ENCODE assay signal across 7 cellular contexts in the genomic region with DNA sequence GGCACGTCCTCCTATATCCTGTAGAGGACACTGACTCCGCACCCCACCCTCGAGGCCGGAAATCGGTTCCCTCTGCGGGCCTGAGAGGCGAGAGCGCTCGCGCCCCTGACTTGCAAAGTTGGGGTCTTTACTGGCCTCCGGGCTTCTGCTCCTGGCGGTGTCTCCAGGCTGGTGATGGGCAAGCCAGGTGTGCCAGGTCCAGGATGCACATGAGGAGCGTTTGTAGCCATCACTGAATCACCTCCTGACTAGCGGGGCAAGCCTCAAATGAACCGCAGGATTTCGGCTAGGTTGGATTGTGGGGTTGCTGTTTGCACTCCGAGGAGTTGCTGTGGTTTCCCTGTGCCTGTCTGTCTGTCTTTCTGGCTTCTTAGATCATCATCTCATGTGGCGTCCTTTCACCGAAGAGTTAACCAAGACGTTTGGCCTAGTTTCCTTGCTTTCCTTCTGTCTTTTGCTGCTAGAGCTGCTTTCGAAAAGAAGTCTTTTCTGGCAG. TPM values are rescaled to one million over a fixed set of nuclear protein-coding genes. Genes with fewer than 3 reads are reported as not detected.
A peak's percentile ranks its signal among the peaks of the same experiment; 100 is the strongest.
DNase-seq lines count a peak whose midpoint lies in the region; FAIRE-seq and TF ChIP-seq lines count a peak whose summit lies in the region.
"Not testable (repeated sequence)": the region's sequence is repeated elsewhere in the genome, so short reads cannot be mapped to it uniquely, and the experiment has no call there.

No MANE protein-coding gene starts in this region.

- in situ Hi-C loops in brain microvascular endothelial cell (cut with HindIII; ENCODE audit: low pct_ligation_motif_present, low sequenced_read_pairs) = not testable (repeated sequence)

- H3K27me3 ChIP-seq in brain microvascular endothelial cell (replicated peaks); mononuclear cell (ENCODE audit: insufficient read depth, low read length); small intestine (ENCODE audit: control insufficient read depth in 2 of 2, insufficient read depth in 2 of 2, low read length in 2 of 2): not testable (repeated sequence)

- not testable (repeated sequence) for TF ChIP-seq CTCF in GM12864 (IDR thresholded peaks at IDR 0.05; ENCODE audit: low read depth, low read length, missing control alignments); brain microvascular endothelial cell (IDR thresholded peaks at IDR 0.05; ENCODE audit: low read depth, low read length, missing control alignments)

- WGBS in small intestine, 3 donors = 18 to 30% (median 20%) methylated on average over 20 to 21 of the region's 21 CpGs

- DNase-seq in GM12864 (ENCODE audit: low read depth) = not testable (repeated sequence)
- peak in 2 of 3 experiments; percentile 52 to 54 for DNase-seq in NCI-H1417 (lab: John Stamatoyannopoulos, UW)
- peak; percentile 6 for DNase-seq in activated CD4-positive, alpha-beta T cell treated with anti-CD3 and anti-CD28 coated beads, Interleukin-2, amount 50 U/mL, for 1 hour
- DNase-seq in brain microvascular endothelial cell = peak; percentile 11
- DNase-seq in glomerular visceral epithelial cell (ENCODE audit: extremely low spot score) = peak; percentile 26
- DNase-seq in small intestine = peak; percentile 6

- FAIRE-seq in small intestine (lab: Jason Lieb, UNC) = not testable (repeated sequence)

- H3K36me3 ChIP-seq in brain microvascular endothelial cell (replicated peaks); small intestine (ENCODE audit: control insufficient read depth in 2 of 2, insufficient read depth in 2 of 2, low read length in 2 of 2): not testable (repeated sequence)

- H3K9me3 ChIP-seq in mononuclear cell (ENCODE audit: low read depth, low read length); small intestine (ENCODE audit: control insufficient read depth, low read depth): not testable (repeated sequence)

- peaks cover 17% of the 10 kb centered on the region for H3K4me1 ChIP-seq in mononuclear cell (ENCODE audit: insufficient read depth, low read length)
- H3K4me1 ChIP-seq in small intestine (ENCODE audit: control insufficient read depth in 2 of 2, insufficient read depth in 1 of 2, low read depth in 1 of 2, low read length in 1 of 2) = not testable (repeated sequence)

- peak overlapping the region; percentile 93 for H3K4me3 ChIP-seq in GM12864 (ENCODE audit: low read depth, low read length)
- peak overlapping the region; percentile 68 for H3K4me3 ChIP-seq in brain microvascular endothelial cell (ENCODE audit: low read depth, low read length)
- H3K4me3 ChIP-seq in mononuclear cell (ENCODE audit: low read length) = peak overlapping the region; percentile 30
- peak overlapping the region; percentile 40 to 51 for H3K4me3 ChIP-seq in small intestine (ENCODE audit: low read depth in 1 of 2, low read length in 2 of 2)

- not testable (repeated sequence) for H3K27ac ChIP-seq in brain microvascular endothelial cell; small intestine (ENCODE audit: low read depth in 1 of 2, low read length in 1 of 2)

RNA-seq across cellular contexts. Expression of a gene that starts 0.7 kb away (rescaled TPM):
- total RNA-seq in mononuclear cell = 6.6 TPM
- 1 to 10 TPM; 1.4 to 2.7 (median 1.8) TPM for polyA plus RNA-seq in small intestine

Comparison
In these comparisons a context has a peak if more than half of its experiments do, and no peak if none do; other contexts are left out.
1. H3K4me3 ChIP-seq: peak in every context shown above with its lines; median percentile 93 in GM12864; 68 in brain microvascular endothelial cell; 46 in small intestine; 30 in mononuclear cell.